ENCODE assay signal across 10 cellular contexts in the genomic region with DNA sequence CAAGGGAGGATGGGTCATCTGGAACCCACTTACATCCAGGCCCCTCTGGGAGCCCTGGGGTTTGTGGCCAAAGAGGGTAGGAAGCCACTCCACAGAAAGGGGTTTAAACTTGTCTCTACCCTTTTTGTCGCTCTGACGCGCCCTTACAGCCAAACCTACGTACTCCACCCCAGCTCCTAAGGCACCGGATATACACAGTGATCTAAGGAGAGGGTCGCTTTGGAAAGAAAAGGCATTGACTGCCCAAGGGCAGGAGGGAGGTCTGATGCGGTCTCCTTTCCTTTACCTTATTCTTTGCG. TPM values are rescaled to one million over a fixed set of nuclear protein-coding genes. Genes with fewer than 3 reads are reported as not detected.
DNase-seq lines count a peak whose midpoint lies in the region; ATAC-seq and TF ChIP-seq lines count a peak whose summit lies in the region.
"Had no signal": no experiment of that assay in that cellular context is flagged by ENCODE, and none has a peak within 500 bp of the region (broad histone marks: within the 10 kb centered on the region; RNA-seq: fewer than 3 reads in every experiment).

No MANE protein-coding gene starts in this region.

- H3K27me3 Mint-ChIP-seq in neural crest cell (ENCODE audit: low read depth), result peaks cover 17% of the 10 kb centered on the region

- H3K27me3 ChIP-seq in cardiac muscle cell (no peaks in the 10 kb centered on the region), esophagus squamous epithelium (peaks cover 0 to 35% (median 0%) of the 10 kb centered on the region in 4 donors), aorta (ENCODE audit: control insufficient read depth in 1 of 2, insufficient read depth in 2 of 2, low read length in 1 of 2) (no peaks in the 10 kb centered on the region)
- H3K27me3 ChIP-seq: BLaER1 treated with 17β-estradiol and CSF1 and Interleukin-3, amounts not matched to agents 10 nM and 100 nM had no signal

- no peak overlapping the region for H3K27ac Mint-ChIP-seq in neural crest cell (ENCODE audit: unreplicated experiment)

- peak overlapping the region; percentile 88 for H3K4me3 Mint-ChIP-seq in neural crest cell

- H3K9me3 ChIP-seq in cardiac muscle cell (ENCODE audit: low read depth), result no peaks in the 10 kb centered on the region
- H3K9me3 ChIP-seq in esophagus squamous epithelium, result no peaks in the 10 kb centered on the region
- no peaks in the 10 kb centered on the region for H3K9me3 ChIP-seq in aorta (ENCODE audit: control insufficient read depth, low read length)

- H3K36me3 Mint-ChIP-seq in neural crest cell (ENCODE audit: low read depth), result no peaks in the 10 kb centered on the region

- H3K4me1 ChIP-seq in cardiac muscle cell (ENCODE audit: low read depth), result peaks cover 20% of the 10 kb centered on the region
- peaks cover 11 to 28% (median 11%) of the 10 kb centered on the region in 3 donors for H3K4me1 ChIP-seq in esophagus squamous epithelium
- H3K4me1 ChIP-seq in aorta (ENCODE audit: control insufficient read depth in 1 of 2, insufficient read depth in 2 of 2, low read length in 2 of 2), result peaks cover 5 to 6% of the 10 kb centered on the region in 2 donors
- H3K4me1 ChIP-seq: BLaER1 treated with 17β-estradiol and CSF1 and Interleukin-3, amounts not matched to agents 10 nM and 100 nM had no signal

- H3K36me3 ChIP-seq in cardiac muscle cell, result no peaks in the 10 kb centered on the region
- H3K36me3 ChIP-seq in esophagus squamous epithelium, result no peaks in the 10 kb centered on the region
- H3K36me3 ChIP-seq in aorta (ENCODE audit: control insufficient read depth in 1 of 2, insufficient read depth in 2 of 2, low read length in 1 of 2), result no peaks in the 10 kb centered on the region
- H3K36me3 ChIP-seq: BLaER1 treated with 17β-estradiol and CSF1 and Interleukin-3, amounts not matched to agents 10 nM and 100 nM had no signal

- DNase-seq in cardiac muscle cell (ENCODE audit: low read depth in 1 of 2, low spot score in 1 of 2) (peak; percentile 7 to 27), Right ventricle myocardium superior (no peak), esophagus squamous epithelium (lab: John Stamatoyannopoulos, UW) (no peak), neural crest cell (ENCODE audit: low read depth, low spot score) (no peak), aorta (peak in 1 of 2 donors; percentile 57), T-helper 9 cell (no peak), NCI-H2107 treated with DMSO at 0.1 percent for 48 hours (lab: John Stamatoyannopoulos, UW; ENCODE audit: unreplicated experiment) (no peak)
- DNase-seq: NCI-H1436 treated with DMSO at 0.1 percent for 48 hours had no signal

- peaks cover 22% of the 10 kb centered on the region for H3K4me1 Mint-ChIP-seq in neural crest cell

- peak overlapping the region; percentile 80 for H3K27ac ChIP-seq in cardiac muscle cell
- H3K27ac ChIP-seq in esophagus squamous epithelium, result peak overlapping the region in 3 of 4 donors; percentile 55 to 89 (median 88)
- peak overlapping the region in 1 of 2 donors; percentile 29 for H3K27ac ChIP-seq in aorta (ENCODE audit: low read depth in 1 of 2, low read length in 2 of 2)
- H3K27ac ChIP-seq: BLaER1 treated with 17β-estradiol and CSF1 and Interleukin-3, amounts not matched to agents 10 nM and 100 nM had no signal

- WGBS in esophagus squamous epithelium, 2 donors, result 55 to 62% methylated on average over 8 of the region's 8 CpGs
- 78 to 80% methylated on average over 8 of the region's 8 CpGs for WGBS in aorta, 2 donors

- H3K4me3 ChIP-seq in cardiac muscle cell (peak overlapping the region; percentile 99), esophagus squamous epithelium (peak overlapping the region in 3 of 4 donors; percentile 50 to 74 (median 65)), aorta (ENCODE audit: low read length in 2 of 2) (no peak overlapping the region)
- H3K4me3 ChIP-seq: BLaER1 treated with 17β-estradiol and CSF1 and Interleukin-3, amounts not matched to agents 10 nM and 100 nM had no signal

- ATAC-seq in Right ventricle myocardium superior (ENCODE audit: poor library complexity) (no peak), aorta (ENCODE audit: low FRiP score) (peak; percentile 4), HG03432 (IDR thresholded peaks at IDR 0.05; ENCODE audit: unreplicated experiment) (no peak)

- TF ChIP-seq CTCF in cardiac muscle cell (IDR thresholded peaks at IDR 0.05; ENCODE audit: low read depth, low read length) (no peak), esophagus squamous epithelium (IDR thresholded peaks at IDR 0.05) (no peak), neural crest cell (conservative IDR thresholded peaks at IDR 0.05) (no peak)

- intact Hi-C loops in Right ventricle myocardium superior (cut with DNase I), result loop anchor here (10.0 kb wide), 1 partner anchor 213 kb away; no protein-coding TSS in a partner anchor
- intact Hi-C loops in esophagus squamous epithelium (cut with DNase I), result no loop called here
- intact Hi-C loops in aorta (cut with DNase I), result loop anchor here (10.0 kb wide), 4 partner anchors 183 to 297 kb away; no protein-coding TSS in a partner anchor

- H3K9me3 Mint-ChIP-seq in neural crest cell, result no peaks in the 10 kb centered on the region

- TF ChIP-seq POLR2A in esophagus squamous epithelium (IDR thresholded peaks at IDR 0.05), result no peak

RNA-seq across cellular contexts. Expression of gene PRKD1, which starts 0.6 kb away (rescaled TPM):
- 15.7 and 17.9 TPM in 2 replicates for total RNA-seq in cardiac muscle cell
- 15.2 and 31.5 TPM in 2 replicates for polyA plus RNA-seq in cardiac muscle cell
- 4.0 TPM for total RNA-seq in Right ventricle myocardium superior
- total RNA-seq in esophagus squamous epithelium, result 10 to 100 TPM in 1 of 4 donors, 1 to 10 TPM in 2, under 1 TPM in 1; 0.30 to 10.7 (median 2.2) TPM
- total RNA-seq in neural crest cell, result 12.4 and 13.5 TPM in 2 replicates
- 10 to 100 TPM; 24.8 to 27.9 TPM for total RNA-seq in aorta
- polyA plus RNA-seq in aorta, result 10 to 100 TPM in 1 of 2 donors, 1 to 10 TPM in 1; 6.9 to 18.6 TPM

Comparison
In these comparisons a context has a peak if more than half of its experiments do, and no peak if none do; other contexts are left out.
1. DNase-seq: peak in cardiac muscle cell (2 of 2); none in Right ventricle myocardium superior (single experiment), esophagus squamous epithelium (single experiment), neural crest cell (single experiment), T-helper 9 cell (single experiment) and NCI-H2107 treated with DMSO at 0.1 percent for 48 hours (single experiment).
2. H3K4me3 ChIP-seq: peak in cardiac muscle cell (single experiment) and esophagus squamous epithelium (3 of 4); none in aorta (0 of 2).